Comparison of ENCODE assay signal across 8 cellular contexts in the genomic region with DNA sequence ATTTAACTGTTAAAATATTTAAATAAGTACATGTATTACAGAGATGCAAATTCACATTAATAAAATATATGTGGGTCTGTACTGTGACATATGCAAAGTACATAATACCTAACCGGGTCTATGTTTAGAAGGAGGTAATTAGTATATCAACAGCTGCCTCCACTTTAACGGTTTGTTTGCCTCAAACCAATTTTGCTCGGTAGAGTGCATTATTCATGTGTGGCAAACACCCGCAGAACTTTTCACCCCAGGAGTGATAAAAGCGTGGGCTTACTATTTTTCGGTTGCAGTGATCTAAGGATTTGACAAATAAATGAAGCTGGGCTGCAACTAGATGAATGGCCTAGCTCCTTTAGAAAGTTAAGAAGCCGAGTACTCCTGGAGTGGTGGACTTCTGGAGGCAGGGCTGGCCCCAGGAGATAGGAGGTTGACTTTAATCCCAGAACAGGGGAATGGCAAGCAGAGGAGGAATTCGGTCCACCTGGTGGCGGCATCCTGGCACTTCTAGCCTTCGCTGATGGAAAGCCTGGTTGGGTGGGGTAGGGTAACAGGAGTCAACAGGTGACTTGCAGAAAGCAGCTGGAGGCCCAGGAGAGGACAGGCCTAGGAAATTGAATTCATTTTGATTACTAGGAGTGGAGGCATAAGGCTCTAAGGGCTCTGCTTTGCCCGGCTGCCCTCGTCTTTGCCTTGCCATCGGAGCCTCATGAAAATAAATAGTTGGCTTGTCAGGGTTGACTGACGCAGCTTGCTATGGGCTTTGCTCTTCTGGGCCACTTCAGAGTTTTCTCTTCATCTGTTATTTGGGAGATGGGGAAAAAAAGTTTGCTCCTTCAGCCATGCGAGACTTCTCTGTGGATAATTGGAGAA. TPM values are rescaled to one million over a fixed set of nuclear protein-coding genes. Genes with fewer than 3 reads are reported as not detected.
DNase-seq lines count a peak whose midpoint lies in the region; TF ChIP-seq lines count a peak whose summit lies in the region.

No MANE protein-coding gene starts in this region.

- H3K9ac ChIP-seq in colonic mucosa (ENCODE audit: low read depth in 2 of 2, low read length in 2 of 2): peak overlapping the region in 1 of 2 donors; percentile 32

- H3K27ac ChIP-seq in colonic mucosa: peak overlapping the region; percentile 15

- no peaks in the 10 kb centered on the region for H3K9me3 ChIP-seq in colonic mucosa

- no peaks in the 10 kb centered on the region for H3K4me1 ChIP-seq in colonic mucosa

- no peaks in the 10 kb centered on the region for H3K36me3 ChIP-seq in colonic mucosa

- H3K36me3 Mint-ChIP-seq in HFFc6 (ENCODE audit: low read depth): no peaks in the 10 kb centered on the region
- no peaks in the 10 kb centered on the region for H3K36me3 Mint-ChIP-seq in osteocyte (ENCODE audit: unreplicated experiment)

- DNase-seq in D341Med (ENCODE audit: low spot score): peak; percentile 33
- DNase-seq in HFFc6: no peak
- DNase-seq in NCI-H524 treated with DMSO at 0.1 percent for 48 hours (lab: John Stamatoyannopoulos, UW): peak; percentile 66
- peak; percentile 88 for DNase-seq in colonic mucosa
- DNase-seq in osteocyte (ENCODE audit: extremely low spot score, unreplicated experiment): peak; percentile 44
- DNase-seq in stimulated activated CD4-positive, alpha-beta T cell treated with anti-CD3 and anti-CD28 coated beads, Interleukin-12 subunit alpha, Interleukin-12 subunit beta, amount 100 ng/mL, for 4 hours: no peak
- DNase-seq in medulla oblongata (ENCODE audit: extremely low spot score): no peak
- DNase-seq in SKM-1 (lab: John Stamatoyannopoulos, UW; ENCODE audit: unreplicated experiment): no peak

- no peaks in the 10 kb centered on the region; the same call in 1 of the 2 replicates for H3K9me3 Mint-ChIP-seq in HFFc6
- no peaks in the 10 kb centered on the region for H3K9me3 Mint-ChIP-seq in osteocyte (ENCODE audit: unreplicated experiment)

- H3K27me3 Mint-ChIP-seq in HFFc6 (ENCODE audit: insufficient read depth) (peaks cover 6% of the 10 kb centered on the region), osteocyte (ENCODE audit: unreplicated experiment) (peaks cover 27% of the 10 kb centered on the region)

- H3K27me3 ChIP-seq in colonic mucosa: no peaks in the 10 kb centered on the region

- H3K4me1 Mint-ChIP-seq in HFFc6 (ENCODE audit: low read depth) (peaks cover 22% of the 10 kb centered on the region), osteocyte (ENCODE audit: unreplicated experiment) (peaks cover 8% of the 10 kb centered on the region)

- TF ChIP-seq CTCF in HFFc6 (IDR thresholded peaks at IDR 0.05) (peak; percentile 38; the same call in 1 of the 2 replicates), colonic mucosa (IDR thresholded peaks at IDR 0.05) (peak; percentile 38), osteocyte (IDR thresholded peaks at IDR 0.05) (peak; percentile 10)

- H3K27ac Mint-ChIP-seq in HFFc6 (no peak overlapping the region), osteocyte (ENCODE audit: unreplicated experiment) (no peak overlapping the region)

- intact Hi-C loops in colonic mucosa (cut with DNase I): no loop called here

- H3K4me3 Mint-ChIP-seq in HFFc6: no peak overlapping the region
- H3K4me3 Mint-ChIP-seq in osteocyte (ENCODE audit: unreplicated experiment): no peak overlapping the region

- H3K4me3 ChIP-seq in colonic mucosa: no peak overlapping the region

RNA-seq across cellular contexts. Expression of a gene that starts 2.4 kb away (rescaled TPM):
- 10 to 100 TPM in 4 of 6 experiments, 1 to 10 TPM in 2; 5.7 to 19.4 (median 14.4) TPM for total RNA-seq in HFFc6 (2021; fragmentation: NEBNext Ultra II Directional; extraction: Animal tissue kit (Norgen Biotek cat#: 25700))
- total RNA-seq in colonic mucosa (10 to 100 TPM; 11.4 to 24.6 TPM), osteocyte (0.86 and 1.3 TPM in 2 replicates)

Comparison
In these comparisons a context has a peak if more than half of its experiments do, and no peak if none do; other contexts are left out.
1. DNase-seq: peak in D341Med (single experiment), NCI-H524 treated with DMSO at 0.1 percent for 48 hours (single experiment), colonic mucosa (single experiment) and osteocyte (single experiment); none in HFFc6 (single experiment), stimulated activated CD4-positive, alpha-beta T cell treated with anti-CD3 and anti-CD28 coated beads, Interleukin-12 subunit alpha, Interleukin-12 subunit beta, amount 100 ng/mL, for 4 hours (single experiment), medulla oblongata (single experiment) and SKM-1 (single experiment).
2. Peak in every context shown above with its lines, with median percentiles within 50 percentile points of each other: CTCF ChIP-seq.